In the genomic region with DNA sequence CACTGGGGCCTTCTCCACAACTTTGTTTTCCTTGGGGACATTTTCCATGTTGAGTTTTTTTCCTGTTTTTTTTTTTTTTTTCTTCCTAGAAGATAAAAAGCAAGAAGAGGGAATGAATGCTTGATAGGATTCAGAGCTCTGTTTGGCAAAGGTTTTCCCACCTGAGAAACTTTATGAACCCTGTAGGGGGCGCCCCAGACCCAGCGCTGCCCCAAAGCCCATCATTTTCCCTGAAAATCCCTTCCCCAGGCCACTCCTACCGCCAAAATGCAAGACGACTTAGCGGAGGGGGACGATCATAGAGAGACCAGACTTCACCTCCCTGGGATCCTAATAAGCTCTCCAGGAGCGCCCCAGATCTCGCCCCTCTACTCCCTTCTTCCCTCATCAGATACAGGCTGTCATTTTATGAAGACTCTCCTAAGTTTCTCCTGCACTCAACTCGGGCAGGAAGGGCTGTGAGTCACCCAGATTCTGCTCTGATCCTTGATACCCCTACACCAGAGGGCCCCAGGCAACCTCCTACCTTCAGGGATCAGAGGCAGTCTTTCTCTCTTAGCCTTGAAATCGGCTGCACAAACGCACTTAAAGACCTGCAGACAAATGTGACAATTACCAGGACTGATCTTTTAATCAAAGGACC, we compare ENCODE assay signal across 9 cellular contexts. TPM values are rescaled to one million over a fixed set of nuclear protein-coding genes. Genes with fewer than 3 reads are reported as not detected.
DNase-seq lines count a peak whose midpoint lies in the region; ATAC-seq, FAIRE-seq and TF ChIP-seq lines count a peak whose summit lies in the region.
"Had no signal": no experiment of that assay in that cellular context is flagged by ENCODE, and none has a peak within 500 bp of the region (broad histone marks: within the 10 kb centered on the region; RNA-seq: fewer than 3 reads in every experiment).

No MANE protein-coding gene starts in this region.

- CTCF ChIA-PET in GM12878 (lab: Yijun Ruan, JAX) = no interaction called here

- peak overlapping the region; percentile 44; the same call in 1 of the 2 replicates for H2AFZ ChIP-seq in GM12878 (ENCODE audit: control insufficient read depth, low read depth, low read length)

- H3K9ac ChIP-seq in ES-I3 (ENCODE audit: low read depth, low read length) (peak overlapping the region; percentile 59; the same call in 1 of the 2 replicates), GM12878 (ENCODE audit: control insufficient read depth, insufficient read depth, low read length) (no peak overlapping the region)

- SMC1A ChIA-PET in GM12878 (lab: Charles Lee; ENCODE audit: uncharacterized antibody, unreplicated experiment) = no interaction called here

- no peaks in the 10 kb centered on the region for H3K36me3 ChIP-seq in ES-I3 (ENCODE audit: insufficient read depth, low read length)
- H3K36me3 ChIP-seq in GM12878 (ENCODE audit: control insufficient read depth in 2 of 2, insufficient read depth in 2 of 2, low read length in 1 of 2) = no peaks in the 10 kb centered on the region
- H3K36me3 ChIP-seq in right atrium auricular region = no peaks in the 10 kb centered on the region

- WGBS in GM12878 (ENCODE audit: insufficient coverage, insufficient replicate concordance, low lambda C conversion rate, missing lambda C conversion rate) = 22% methylated on average over 11 of the region's 11 CpGs

- in situ Hi-C loops in GM12878 (cut with MboI) = no loop called here

- no peaks in the 10 kb centered on the region for H3K79me2 ChIP-seq in GM12878 (ENCODE audit: control insufficient read depth, insufficient read depth, low read length)

- ATAC-seq in GM12878 (no peak), HG02938 (IDR thresholded peaks at IDR 0.05; ENCODE audit: unreplicated experiment) (no peak)

- TF ChIP-seq POLR2A in GM12878 (IDR thresholded peaks at IDR 0.05; ENCODE audit: low read depth, low read length) = no peak

- intact Hi-C loops in GM12878 (cut with micrococcal nuclease; ENCODE audit: unreplicated experiment) = loop anchor here (10.0 kb wide), 1 partner anchor 710 kb away; no protein-coding TSS in a partner anchor

- H4K20me1 ChIP-seq in GM12878 (ENCODE audit: control insufficient read depth, insufficient read depth) = no peaks in the 10 kb centered on the region

- no peak for TF ChIP-seq EP300 in GM12878 (IDR thresholded peaks at IDR 0.05; ENCODE audit: borderline replicate concordance in 1 of 2, control insufficient read depth in 1 of 2, low read depth in 2 of 2, low read length in 2 of 2)

- H3K4me3 ChIP-seq in GM12878 = no peak overlapping the region
- H3K4me3 ChIP-seq in right atrium auricular region = peak overlapping the region in 1 of 2 donors; percentile 43

- TF ChIP-seq CTCF in GM12878 (IDR thresholded peaks at IDR 0.05 in 2 of 3, conservative IDR thresholded peaks at IDR 0.05 in 1 of 3; ENCODE audit: control insufficient read depth in 2 of 3, extremely low read depth in 1 of 3, insufficient read depth in 1 of 3, low read depth in 3 of 3, low read length in 3 of 3) = peak in 2 of 3 experiments; percentile 6 to 28; a peak in 2 of 6 replicates
- TF ChIP-seq CTCF in right atrium auricular region (IDR thresholded peaks at IDR 0.05) = peak in 1 of 2 donors; percentile 42

- H3K4me2 ChIP-seq in GM12878 (ENCODE audit: control insufficient read depth, insufficient read depth) = peak overlapping the region; percentile 30; the same call in 1 of the 2 replicates

- H3K27ac ChIP-seq in GM12878 (ENCODE audit: control insufficient read depth, insufficient read depth) (no peak overlapping the region), right atrium auricular region (no peak overlapping the region)

- H3K4me1 ChIP-seq in ES-I3 (ENCODE audit: insufficient read depth, low read length) = no peaks in the 10 kb centered on the region
- H3K4me1 ChIP-seq in GM12878 (ENCODE audit: control insufficient read depth, insufficient read depth, low read length) = no peaks in the 10 kb centered on the region
- no peaks in the 10 kb centered on the region for H3K4me1 ChIP-seq in right atrium auricular region

- 0 out of 2 replicates have a peak, but pooled peaks have one; percentile 5 for TF ChIP-seq RAD21 in GM12878 (IDR thresholded peaks at IDR 0.05; ENCODE audit: insufficient read depth, low read depth, low read length)

- DNase-seq in NCI-H1092 (lab: John Stamatoyannopoulos, UW) (peak; percentile 6), GM12878 (ENCODE audit: low read depth, low spot score) (no peak), occipital lobe (lab: John Stamatoyannopoulos, UW) (peak; percentile 5), right atrium auricular region (ENCODE audit: low spot score) (no peak), DMS153 (lab: John Stamatoyannopoulos, UW) (no peak), NOMO-1 treated with dmso at 0.1 percent for 144 hours (lab: John Stamatoyannopoulos, UW; ENCODE audit: unreplicated experiment) (no peak)

- no TSS peak for BruUV-seq in GM12878 (replicated peaks; lab: Mats Ljungman, UMichigan)

- H3K27me3 ChIP-seq in GM12878 (replicated peaks in 1 of 2; ENCODE audit: control insufficient read depth in 2 of 2, insufficient read depth in 2 of 2, low read length in 1 of 2) = no peaks in the 10 kb centered on the region
- H3K27me3 ChIP-seq in right atrium auricular region = no peaks in the 10 kb centered on the region

- RAD21 ChIA-PET in GM12878 (lab: Charles Lee; ENCODE audit: unreplicated experiment) = no interaction called here

- FAIRE-seq in GM12878 (lab: Jason Lieb, UNC) = no peak
- FAIRE-seq: keratinocyte had no signal

- H3K9me3 ChIP-seq in ES-I3 (ENCODE audit: control insufficient read depth, insufficient read depth, low read length) (no peaks in the 10 kb centered on the region), GM12878 (replicated peaks; ENCODE audit: control insufficient read depth, insufficient read depth, low read length) (no peaks in the 10 kb centered on the region; the same call in 2 of the 3 replicates), right atrium auricular region (no peaks in the 10 kb centered on the region)

- POLR2A ChIA-PET in GM12878 (lab: Charles Lee) = no interaction called here

RNA-seq across cellular contexts. Expression of a gene that starts 1.4 kb away (rescaled TPM):
- total RNA-seq in GM12878 (2013; cell fraction: nucleolus; rRNA removed) = not detected in 2 replicates
- total RNA-seq in GM12878 (2014; rRNA removed) (not detected in 2 replicates), GM12878 (2014; rRNA removed; fragmentation: Illumina TruSeq; extraction: Trizol) (0.41 and 0.58 TPM in 2 replicates), GM12878 (2021) (0.64 TPM in 1 of 2 replicates, not detected in the other), occipital lobe (47.3 TPM), right atrium auricular region (1 to 10 TPM; 3.3 to 4.7 TPM)
- polyA plus RNA-seq in GM12878 (2011; ENCODE audit: low read depth) = 2.0 TPM
- polyA plus RNA-seq in GM12878 (2011; rRNA removed) (0.10 and 0.11 TPM in 2 replicates), GM12878 (2014; fragmentation: Illumina TruSeq; extraction: Trizol) (not detected in 2 replicates), GM12878 (2014; fragmentation: Nextera tagmentation; extraction: Ambion mirVana) (under 1 TPM; 0.34 to 0.79 TPM), GM12878 (2014; rRNA removed) (0.29 TPM in 1 of 2 replicates, not detected in the other), GM12878 (2016; fragmentation: Nextera tagmentation; extraction: Ambion mirVana) (under 1 TPM; 0.32 to 0.73 TPM)
- polyA plus RNA-seq in GM12878 (2011; cell fraction: cytosol; rRNA removed) = not detected in 2 replicates
- polyA plus RNA-seq in GM12878 (2011; cell fraction: nucleus; rRNA removed) = not detected in 2 replicates
- polyA plus RNA-seq in GM12878 (2012) = 2.8 and 3.1 TPM in 2 replicates
- not detected in 2 replicates for polyA minus RNA-seq in GM12878 (2011; rRNA and poly(A)+ RNA removed)
- polyA minus RNA-seq in GM12878 (2011; cell fraction: cytosol; rRNA and poly(A)+ RNA removed) = not detected in 2 replicates
- polyA minus RNA-seq in GM12878 (2011; cell fraction: nucleus; rRNA and poly(A)+ RNA removed) = not detected in 2 replicates

RNA-seq across cellular contexts. Expression of a gene that starts 12.1 kb away (rescaled TPM):
- not detected in 2 replicates for total RNA-seq in GM12878 (2013; cell fraction: nucleolus; rRNA removed)
- total RNA-seq in GM12878 (2014; rRNA removed) = not detected in 2 replicates
- total RNA-seq in GM12878 (2014; rRNA removed; fragmentation: Illumina TruSeq; extraction: Trizol) = not detected in 2 replicates
- total RNA-seq in GM12878 (2021) = not detected in 2 replicates
- polyA plus RNA-seq in GM12878 (2011; ENCODE audit: low read depth) = not detected
- polyA plus RNA-seq in GM12878 (2011; rRNA removed) = not detected in 2 replicates
- not detected in 2 replicates for polyA plus RNA-seq in GM12878 (2011; cell fraction: cytosol; rRNA removed)
- polyA plus RNA-seq in GM12878 (2011; cell fraction: nucleus; rRNA removed) = not detected in 2 replicates
- polyA plus RNA-seq in GM12878 (2012) = not detected in 2 replicates
- polyA plus RNA-seq in GM12878 (2014; fragmentation: Illumina TruSeq; extraction: Trizol) = not detected in 2 replicates
- polyA plus RNA-seq in GM12878 (2014; fragmentation: Nextera tagmentation; extraction: Ambion mirVana) = not detected
- polyA plus RNA-seq in GM12878 (2014; rRNA removed) = not detected in 2 replicates
- polyA plus RNA-seq in GM12878 (2016; fragmentation: Nextera tagmentation; extraction: Ambion mirVana) = not detected
- not detected in 2 replicates for polyA minus RNA-seq in GM12878 (2011; rRNA and poly(A)+ RNA removed)
- not detected in 2 replicates for polyA minus RNA-seq in GM12878 (2011; cell fraction: cytosol; rRNA and poly(A)+ RNA removed)
- polyA minus RNA-seq in GM12878 (2011; cell fraction: nucleus; rRNA and poly(A)+ RNA removed) = not detected in 2 replicates
- total RNA-seq in occipital lobe = 6.7 TPM
- 1 to 10 TPM in 1 of 2 donors, not detected in 1; 1.1 TPM for total RNA-seq in right atrium auricular region
- polyA plus RNA-seq: keratinocyte had no signal

RNA-seq across cellular contexts. Expression of a gene that starts 28.9 kb away (rescaled TPM):
- not detected in 2 replicates for total RNA-seq in GM12878 (2013; cell fraction: nucleolus; rRNA removed)
- not detected in 2 replicates for total RNA-seq in GM12878 (2014; rRNA removed)
- not detected in 2 replicates for total RNA-seq in GM12878 (2014; rRNA removed; fragmentation: Illumina TruSeq; extraction: Trizol)
- total RNA-seq in GM12878 (2021) = not detected in 2 replicates
- 0.47 TPM for polyA plus RNA-seq in GM12878 (2011; ENCODE audit: low read depth)
- polyA plus RNA-seq in GM12878 (2011; rRNA removed) = not detected in 2 replicates
- polyA plus RNA-seq in GM12878 (2011; cell fraction: cytosol; rRNA removed) = not detected in 2 replicates
- not detected in 2 replicates for polyA plus RNA-seq in GM12878 (2011; cell fraction: nucleus; rRNA removed)
- polyA plus RNA-seq in GM12878 (2012) = 0.41 and 0.68 TPM in 2 replicates
- polyA plus RNA-seq in GM12878 (2014; fragmentation: Illumina TruSeq; extraction: Trizol) = not detected in 2 replicates
- polyA plus RNA-seq in GM12878 (2014; fragmentation: Nextera tagmentation; extraction: Ambion mirVana) = not detected
- polyA plus RNA-seq in GM12878 (2014; rRNA removed) = not detected in 2 replicates
- polyA plus RNA-seq in GM12878 (2016; fragmentation: Nextera tagmentation; extraction: Ambion mirVana) = not detected
- not detected in 2 replicates for polyA minus RNA-seq in GM12878 (2011; rRNA and poly(A)+ RNA removed)
- not detected in 2 replicates for polyA minus RNA-seq in GM12878 (2011; cell fraction: cytosol; rRNA and poly(A)+ RNA removed)
- polyA minus RNA-seq in GM12878 (2011; cell fraction: nucleus; rRNA and poly(A)+ RNA removed) = not detected in 2 replicates
- 18.7 TPM for total RNA-seq in occipital lobe
- 10 to 100 TPM in 1 of 2 donors, 1 to 10 TPM in 1; 9.6 to 20.8 TPM for total RNA-seq in right atrium auricular region
- polyA plus RNA-seq: keratinocyte had no signal

Comparison
In these comparisons a context has a peak if more than half of its experiments do, and no peak if none do; other contexts are left out.
1. DNase-seq: peak in NCI-H1092 (single experiment) and occipital lobe (single experiment); none in GM12878 (single experiment), right atrium auricular region (single experiment), DMS153 (single experiment) and NOMO-1 treated with dmso at 0.1 percent for 144 hours (single experiment).
2. RNA of a gene that starts 28.9 kb away (total RNA-seq): 9.6 to 20.8 TPM in right atrium auricular region and 18.7 TPM in occipital lobe (single experiment); not detected in GM12878; every median in the first group is over 10 times any median in the second.